In the genomic region with DNA sequence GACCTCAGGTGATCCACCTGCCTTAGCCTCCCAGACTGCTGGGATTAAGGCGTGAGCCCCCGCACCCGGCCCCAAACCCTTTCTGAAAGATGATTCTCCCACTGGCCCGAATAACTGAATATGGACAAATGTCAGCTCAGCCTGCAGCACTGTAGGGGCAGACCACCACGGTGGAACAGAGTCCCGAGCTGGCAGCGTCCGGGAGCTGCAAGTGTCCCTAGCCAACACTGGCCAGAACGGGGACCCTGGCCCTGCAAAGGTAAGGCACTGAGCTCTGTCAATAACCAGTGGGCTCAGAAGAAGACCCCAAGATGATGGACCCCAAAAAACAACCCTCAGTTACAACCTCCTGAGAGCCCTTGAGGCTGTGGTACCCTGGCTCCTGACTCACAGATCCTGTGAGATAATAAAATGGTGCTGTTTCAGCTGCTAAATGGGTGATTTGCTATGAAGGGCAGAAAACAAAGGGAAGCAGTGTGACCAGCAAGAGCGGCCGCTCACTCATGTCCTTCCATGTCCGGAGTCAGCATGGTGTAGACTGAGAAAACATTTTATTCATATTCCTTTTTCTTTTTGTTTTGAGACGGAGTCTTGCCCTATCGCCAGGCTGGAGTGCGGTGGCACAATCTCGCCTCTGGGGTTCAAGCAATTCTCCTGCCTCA, we compare ENCODE assay signal across 10 cellular contexts. TPM values are rescaled to one million over a fixed set of nuclear protein-coding genes. Genes with fewer than 3 reads are reported as not detected.
DNase-seq lines count a peak whose midpoint lies in the region; ATAC-seq, FAIRE-seq and TF ChIP-seq lines count a peak whose summit lies in the region.
"Had no signal": no experiment of that assay in that cellular context is flagged by ENCODE, and none has a peak within 500 bp of the region (broad histone marks: within the 10 kb centered on the region; RNA-seq: fewer than 3 reads in every experiment).

No MANE protein-coding gene starts in this region.

- intact Hi-C loops in HepG2 (cut with micrococcal nuclease; ENCODE audit: unreplicated experiment): loop anchor here (2.0 kb wide), 1 partner anchor 70 kb away; no protein-coding TSS in a partner anchor
- intact Hi-C loops in right lobe of liver (cut with DNase I): no loop called here
- intact Hi-C loops in activated B cell treated with CpG ODN at 0.5 μM for 24 hours (cut with micrococcal nuclease): loop anchor here (5.0 kb wide), 1 partner anchor 175 kb away; the partner anchor contains the start of gene AP3D1
- intact Hi-C loops in upper lobe of right lung (cut with DNase I): no loop called here
- intact Hi-C loops in left colon (cut with DNase I, micrococcal nuclease): loop anchor here in 1 of 2 donors (10.0 kb wide), 1 partner anchor 82 kb away; the partner anchor contains the start of gene AMH

- ATAC-seq in HepG2 (no peak), right lobe of liver (no peak), activated B cell treated with CpG ODN at 0.5 μM for 24 hours (ENCODE audit: low read depth) (no peak), upper lobe of right lung (no peak), GM21786 (IDR thresholded peaks at IDR 0.05; ENCODE audit: unreplicated experiment) (no peak), left colon (no peak), HG03439 (IDR thresholded peaks at IDR 0.05; ENCODE audit: unreplicated experiment) (no peak)

- BruUV-seq in HepG2 (replicated peaks; lab: Mats Ljungman, UMichigan): no TSS peak

- H3K79me2 ChIP-seq in HepG2 (ENCODE audit: insufficient read depth, low read length): peaks cover 32% of the 10 kb centered on the region

- no peak for TF ChIP-seq RAD21 in HepG2 (CRISPR knock-in tag; IDR thresholded peaks at IDR 0.05)

- H3K4me2 ChIP-seq in HepG2 (ENCODE audit: low read depth, low read length): peak overlapping the region; percentile 95; the same call in 1 of the 2 replicates

- TF ChIP-seq POLR2A in HepG2 (IDR thresholded peaks at IDR 0.05; ENCODE audit: insufficient read depth in 1 of 2, low read depth in 2 of 2, low read length in 2 of 2) (no peak), right lobe of liver (IDR thresholded peaks at IDR 0.05) (no peak)

- 95% methylated on average over 11 of the region's 16 CpGs for WGBS in HepG2 (ENCODE audit: low lambda C conversion rate)
- WGBS in right lobe of liver (ENCODE audit: insufficient coverage, low coverage, low lambda C conversion rate, missing lambda C conversion rate): 88% methylated on average over 13 of the region's 16 CpGs

- H3K4me1 ChIP-seq in HepG2 (ENCODE audit: insufficient read depth, low read length): peaks cover 38% of the 10 kb centered on the region
- H3K4me1 ChIP-seq in right lobe of liver: peaks cover 0 to 31% (median 9%) of the 10 kb centered on the region in 4 donors
- H3K4me1 ChIP-seq in iPS-20b (ENCODE audit: insufficient read depth, low read length): peaks cover 21% of the 10 kb centered on the region
- peaks cover 26% of the 10 kb centered on the region for H3K4me1 ChIP-seq in upper lobe of right lung

- H3K27ac Mint-ChIP-seq in activated B cell treated with CpG ODN at 0.5 μM for 24 hours: peak overlapping the region; percentile 99

- no peaks in the 10 kb centered on the region; a peak in 1 of 5 replicates for H3K27me3 ChIP-seq in HepG2 (ENCODE audit: control insufficient read depth in 1 of 2, insufficient read depth in 2 of 2, low read length in 2 of 2)
- no peaks in the 10 kb centered on the region for H3K27me3 ChIP-seq in right lobe of liver
- no peaks in the 10 kb centered on the region for H3K27me3 ChIP-seq in iPS-20b (ENCODE audit: insufficient read depth, low read length)
- H3K27me3 ChIP-seq in upper lobe of right lung: no peaks in the 10 kb centered on the region

- H3K36me3 ChIP-seq in HepG2 (replicated peaks in 1 of 2; ENCODE audit: control insufficient read depth in 1 of 2, insufficient read depth in 2 of 2, low read length in 2 of 2) (peaks cover 7 to 36% of the 10 kb centered on the region in 2 experiments; a peak in 4 of 5 replicates), right lobe of liver (no peaks in the 10 kb centered on the region), iPS-20b (ENCODE audit: insufficient read depth, low read depth, low read length) (peaks cover 24% of the 10 kb centered on the region; the same call in 1 of the 2 replicates), upper lobe of right lung (peaks cover 29% of the 10 kb centered on the region)

- H3K27ac ChIP-seq in HepG2 (ENCODE audit: extremely low read length, insufficient read depth, low read length) (no peak overlapping the region), right lobe of liver (no peak overlapping the region), iPS-20b (ENCODE audit: low read length) (no peak overlapping the region), upper lobe of right lung (no peak overlapping the region)

- CTCF ChIA-PET in HepG2 (lab: Yijun Ruan, JAX; ENCODE audit: low intra/inter-chr PET ratio, low total read pairs) (no interaction called here), activated B cell treated with CpG ODN at 0.5 μM for 24 hours (lab: Charles Lee) (interaction anchor here (1.4 kb wide), 1 partner anchor 11 kb away, joined by 6 read pairs; no protein-coding TSS in a partner anchor)

- POLR2A ChIA-PET in HepG2 (lab: Yijun Ruan, JAX) (interaction anchor here (1.9 kb wide), 1 partner anchor 66 kb away, joined by 4 read pairs; no protein-coding TSS in a partner anchor), activated B cell treated with CpG ODN at 0.5 μM for 24 hours (lab: Charles Lee) (interaction anchor here (0.6 to 4.5 kb wide), 16 partner anchors 11 to 478 kb away, joined by 3 to 23 read pairs (median 4); partner anchors contain the start of genes DOT1L, GADD45B, MKNK2 and PEAK3)

- no peak overlapping the region for H2AFZ ChIP-seq in HepG2 (ENCODE audit: low read length)

- peak overlapping the region; percentile 100 for H3K4me3 Mint-ChIP-seq in activated B cell treated with CpG ODN at 0.5 μM for 24 hours

- DNase-seq in HepG2 (ENCODE audit: low spot score) (no peak), right lobe of liver (no peak), activated B cell treated with CpG ODN at 0.5 μM for 24 hours (no peak), upper lobe of right lung (no peak), left colon (no peak)
- DNase-seq: stimulated activated CD4-positive, alpha-beta T cell treated with anti-CD3 and anti-CD28 coated beads, Interleukin-15, amount 100 ng/mL, for 24 hours had no signal

- no peaks in the 10 kb centered on the region for H3K9me3 Mint-ChIP-seq in activated B cell treated with CpG ODN at 0.5 μM for 24 hours

- in situ Hi-C loops in HepG2 (cut with HindIII; ENCODE audit: extremely low pct_ligation_motif_present, low pct_unique_long_range_greater_than_20kb): no loop called here

- peaks cover 70% of the 10 kb centered on the region for H3K4me1 Mint-ChIP-seq in activated B cell treated with CpG ODN at 0.5 μM for 24 hours

- no peak for TF ChIP-seq EP300 in HepG2 (IDR thresholded peaks at IDR 0.05; ENCODE audit: low read depth in 2 of 2, low read length in 2 of 2)
- TF ChIP-seq EP300 in HepG2 (CRISPR knock-in tag; IDR thresholded peaks at IDR 0.05; ENCODE audit: borderline replicate concordance): no peak

- H3K36me3 Mint-ChIP-seq in activated B cell treated with CpG ODN at 0.5 μM for 24 hours (ENCODE audit: low read depth): peaks cover 51% of the 10 kb centered on the region

- FAIRE-seq in HepG2 (lab: Jason Lieb, UNC): no peak

- H4K20me1 ChIP-seq in HepG2 (ENCODE audit: insufficient read depth, low read length): 0 out of 2 replicates have a peak, but pooled peaks cover 2% of the 10 kb centered on the region

- peak overlapping the region in 1 of 3 experiments; percentile 89; a peak in 3 of 6 replicates for H3K4me3 ChIP-seq in HepG2 (replicated peaks in 1 of 3; ENCODE audit: insufficient read depth in 1 of 3, low read depth in 2 of 3, low read length in 3 of 3)
- no peak overlapping the region for H3K4me3 ChIP-seq in right lobe of liver
- 0 out of 2 replicates have a peak overlapping the region, but pooled peaks have one; percentile 24 for H3K4me3 ChIP-seq in iPS-20b (ENCODE audit: low read length)
- H3K4me3 ChIP-seq in upper lobe of right lung: peak overlapping the region; percentile 73

- TF ChIP-seq CTCF in HepG2 (CRISPR knock-in tag; IDR thresholded peaks at IDR 0.05): no peak
- no peak for TF ChIP-seq CTCF in right lobe of liver (IDR thresholded peaks at IDR 0.05)
- no peak for TF ChIP-seq CTCF in activated B cell treated with CpG ODN at 0.5 μM for 24 hours (IDR thresholded peaks at IDR 0.05)
- no peak for TF ChIP-seq CTCF in upper lobe of right lung (IDR thresholded peaks at IDR 0.05)

- H3K9me3 ChIP-seq in HepG2 (ENCODE audit: low read length): no peaks in the 10 kb centered on the region
- H3K9me3 ChIP-seq in right lobe of liver: no peaks in the 10 kb centered on the region
- no peaks in the 10 kb centered on the region for H3K9me3 ChIP-seq in iPS-20b (ENCODE audit: insufficient read depth, low read depth, low read length)
- H3K9me3 ChIP-seq in upper lobe of right lung: no peaks in the 10 kb centered on the region

- H3K9ac ChIP-seq in HepG2 (ENCODE audit: insufficient read depth, low read depth, low read length): peak overlapping the region; percentile 97
- no peak overlapping the region for H3K9ac ChIP-seq in iPS-20b (ENCODE audit: low read depth, low read length)

- no peaks in the 10 kb centered on the region for H3K27me3 Mint-ChIP-seq in activated B cell treated with CpG ODN at 0.5 μM for 24 hours

RNA-seq across cellular contexts. Expression of gene LSM7, which starts 1.6 kb away (rescaled TPM):
- total RNA-seq in HepG2 (2016; rRNA removed; fragmentation: Illumina TruSeq; extraction: Trizol): 140 and 152 TPM in 2 replicates
- 44.1 and 45.1 TPM in 2 replicates for total RNA-seq in HepG2 (2016; cell fraction: cytosol; rRNA removed; fragmentation: Illumina TruSeq; extraction: Trizol; ENCODE audit: low read depth)
- 149 and 168 TPM in 2 replicates for total RNA-seq in HepG2 (2016; cell fraction: insoluble cytoplasmic fraction; rRNA removed; fragmentation: Illumina TruSeq; extraction: Trizol)
- total RNA-seq in HepG2 (2016; cell fraction: membrane; rRNA removed; fragmentation: Illumina TruSeq; extraction: Trizol): 74.4 and 75.3 TPM in 2 replicates
- total RNA-seq in HepG2 (2016; cell fraction: nucleus; rRNA removed; fragmentation: Illumina TruSeq; extraction: Trizol): 48.6 and 65.2 TPM in 2 replicates
- 197 and 205 TPM in 2 replicates for polyA plus RNA-seq in HepG2 (2011; rRNA removed)
- 474 and 745 TPM in 2 replicates for polyA plus RNA-seq in HepG2 (2011; cell fraction: cytosol; rRNA removed)
- 183 and 205 TPM in 2 replicates for polyA plus RNA-seq in HepG2 (2011; cell fraction: nucleus; rRNA removed)
- polyA plus RNA-seq in HepG2 (2012): 107 and 132 TPM in 2 replicates
- 60.8 and 62.0 TPM in 2 replicates for polyA plus RNA-seq in HepG2 (2016; cell fraction: cytosol; fragmentation: Illumina TruSeq; extraction: Trizol; ENCODE audit: low read depth)
- polyA plus RNA-seq in HepG2 (2016; cell fraction: insoluble cytoplasmic fraction; fragmentation: Illumina TruSeq; extraction: Trizol; ENCODE audit: low read depth): 210 and 243 TPM in 2 replicates
- 91.7 and 96.1 TPM in 2 replicates for polyA plus RNA-seq in HepG2 (2016; cell fraction: membrane; fragmentation: Illumina TruSeq; extraction: Trizol; ENCODE audit: low read depth)
- polyA plus RNA-seq in HepG2 (2016; cell fraction: nucleus; fragmentation: Illumina TruSeq; extraction: Trizol; ENCODE audit: insufficient read depth, low read depth): 132 and 138 TPM in 2 replicates
- 42.2 and 52.7 TPM in 2 replicates for polyA minus RNA-seq in HepG2 (2011; rRNA and poly(A)+ RNA removed; ENCODE audit: low replicate concordance)
- polyA minus RNA-seq in HepG2 (2011; cell fraction: cytosol; rRNA and poly(A)+ RNA removed): 19.9 and 26.7 TPM in 2 replicates
- 24.1 and 27.4 TPM in 2 replicates for polyA minus RNA-seq in HepG2 (2011; cell fraction: nucleus; rRNA and poly(A)+ RNA removed)
- 10 to 100 TPM; 22.4 to 64.2 (median 28.2) TPM for total RNA-seq in right lobe of liver
- 149 and 152 TPM in 2 replicates for total RNA-seq in activated B cell treated with CpG ODN at 0.5 μM for 24 hours
- total RNA-seq in upper lobe of right lung: 55.9 TPM
- 100 to 1,000 TPM in 1 of 2 donors, 10 to 100 TPM in 1; 67.1 to 101 TPM for total RNA-seq in left colon

RNA-seq across cellular contexts. Expression of gene SPPL2B, which starts 1.7 kb away (rescaled TPM):
- 3.4 and 15.2 TPM in 2 replicates for total RNA-seq in HepG2 (2016; rRNA removed; fragmentation: Illumina TruSeq; extraction: Trizol)
- total RNA-seq in HepG2 (2016; cell fraction: cytosol; rRNA removed; fragmentation: Illumina TruSeq; extraction: Trizol; ENCODE audit: low read depth): 6.9 and 7.1 TPM in 2 replicates
- total RNA-seq in HepG2 (2016; cell fraction: insoluble cytoplasmic fraction; rRNA removed; fragmentation: Illumina TruSeq; extraction: Trizol): 2.9 and 18.4 TPM in 2 replicates
- total RNA-seq in HepG2 (2016; cell fraction: membrane; rRNA removed; fragmentation: Illumina TruSeq; extraction: Trizol): 7.4 and 8.6 TPM in 2 replicates
- 23.4 and 26.4 TPM in 2 replicates for total RNA-seq in HepG2 (2016; cell fraction: nucleus; rRNA removed; fragmentation: Illumina TruSeq; extraction: Trizol)
- 14.9 and 20.5 TPM in 2 replicates for polyA plus RNA-seq in HepG2 (2011; rRNA removed)
- 6.0 and 9.1 TPM in 2 replicates for polyA plus RNA-seq in HepG2 (2011; cell fraction: cytosol; rRNA removed)
- 268 and 341 TPM in 2 replicates for polyA plus RNA-seq in HepG2 (2011; cell fraction: nucleus; rRNA removed)
- 23.1 and 25.3 TPM in 2 replicates for polyA plus RNA-seq in HepG2 (2012)
- polyA plus RNA-seq in HepG2 (2016; cell fraction: cytosol; fragmentation: Illumina TruSeq; extraction: Trizol; ENCODE audit: low read depth): 1.2 and 1.3 TPM in 2 replicates
- 3.0 and 4.0 TPM in 2 replicates for polyA plus RNA-seq in HepG2 (2016; cell fraction: insoluble cytoplasmic fraction; fragmentation: Illumina TruSeq; extraction: Trizol; ENCODE audit: low read depth)
- 2.8 and 3.3 TPM in 2 replicates for polyA plus RNA-seq in HepG2 (2016; cell fraction: membrane; fragmentation: Illumina TruSeq; extraction: Trizol; ENCODE audit: low read depth)
- 101 and 111 TPM in 2 replicates for polyA plus RNA-seq in HepG2 (2016; cell fraction: nucleus; fragmentation: Illumina TruSeq; extraction: Trizol; ENCODE audit: insufficient read depth, low read depth)
- 14.4 and 27.8 TPM in 2 replicates for polyA minus RNA-seq in HepG2 (2011; rRNA and poly(A)+ RNA removed; ENCODE audit: low replicate concordance)
- 5.8 and 11.0 TPM in 2 replicates for polyA minus RNA-seq in HepG2 (2011; cell fraction: cytosol; rRNA and poly(A)+ RNA removed)
- polyA minus RNA-seq in HepG2 (2011; cell fraction: nucleus; rRNA and poly(A)+ RNA removed): 17.9 and 24.7 TPM in 2 replicates
- total RNA-seq in right lobe of liver: 10 to 100 TPM; 11.8 to 39.8 (median 26.5) TPM
- total RNA-seq in activated B cell treated with CpG ODN at 0.5 μM for 24 hours: 112 and 142 TPM in 2 replicates
- 50.9 TPM for total RNA-seq in upper lobe of right lung
- total RNA-seq in left colon: 100 to 1,000 TPM; 142 to 173 TPM

RNA-seq across cellular contexts. Expression of gene LINGO3, which starts 18.9 kb away (rescaled TPM):
- total RNA-seq in HepG2 (2016; rRNA removed; fragmentation: Illumina TruSeq; extraction: Trizol) (not detected in 2 replicates), right lobe of liver (not detected), activated B cell treated with CpG ODN at 0.5 μM for 24 hours (0.88 and 1.4 TPM in 2 replicates), upper lobe of right lung (not detected), left colon (not detected)
- total RNA-seq in HepG2 (2016; cell fraction: cytosol; rRNA removed; fragmentation: Illumina TruSeq; extraction: Trizol; ENCODE audit: low read depth): not detected in 2 replicates
- not detected in 2 replicates for total RNA-seq in HepG2 (2016; cell fraction: insoluble cytoplasmic fraction; rRNA removed; fragmentation: Illumina TruSeq; extraction: Trizol)
- total RNA-seq in HepG2 (2016; cell fraction: membrane; rRNA removed; fragmentation: Illumina TruSeq; extraction: Trizol): not detected in 2 replicates
- total RNA-seq in HepG2 (2016; cell fraction: nucleus; rRNA removed; fragmentation: Illumina TruSeq; extraction: Trizol): not detected in 2 replicates
- not detected in 2 replicates for polyA plus RNA-seq in HepG2 (2011; rRNA removed)
- polyA plus RNA-seq in HepG2 (2011; cell fraction: cytosol; rRNA removed): not detected in 2 replicates
- polyA plus RNA-seq in HepG2 (2011; cell fraction: nucleus; rRNA removed): not detected in 2 replicates
- polyA plus RNA-seq in HepG2 (2012): not detected in 2 replicates
- not detected in 2 replicates for polyA plus RNA-seq in HepG2 (2016; cell fraction: cytosol; fragmentation: Illumina TruSeq; extraction: Trizol; ENCODE audit: low read depth)
- polyA plus RNA-seq in HepG2 (2016; cell fraction: insoluble cytoplasmic fraction; fragmentation: Illumina TruSeq; extraction: Trizol; ENCODE audit: low read depth): not detected in 2 replicates
- polyA plus RNA-seq in HepG2 (2016; cell fraction: membrane; fragmentation: Illumina TruSeq; extraction: Trizol; ENCODE audit: low read depth): not detected in 2 replicates
- not detected in 2 replicates for polyA plus RNA-seq in HepG2 (2016; cell fraction: nucleus; fragmentation: Illumina TruSeq; extraction: Trizol; ENCODE audit: insufficient read depth, low read depth)
- polyA minus RNA-seq in HepG2 (2011; rRNA and poly(A)+ RNA removed; ENCODE audit: low replicate concordance): not detected in 2 replicates
- polyA minus RNA-seq in HepG2 (2011; cell fraction: cytosol; rRNA and poly(A)+ RNA removed): not detected in 2 replicates
- not detected in 2 replicates for polyA minus RNA-seq in HepG2 (2011; cell fraction: nucleus; rRNA and poly(A)+ RNA removed)
- total RNA-seq: urinary bladder had no signal

RNA-seq across cellular contexts. Expression of gene TMPRSS9, which starts 33.2 kb away (rescaled TPM):
- total RNA-seq in HepG2 (2016; rRNA removed; fragmentation: Illumina TruSeq; extraction: Trizol) (1.4 and 2.5 TPM in 2 replicates), right lobe of liver (1 to 10 TPM in 3 of 6 experiments, under 1 TPM in 3; 0.12 to 6.7 (median 2.9) TPM), activated B cell treated with CpG ODN at 0.5 μM for 24 hours (not detected in 2 replicates), upper lobe of right lung (not detected), left colon (under 1 TPM; 0.25 to 0.34 TPM)
- total RNA-seq in HepG2 (2016; cell fraction: cytosol; rRNA removed; fragmentation: Illumina TruSeq; extraction: Trizol; ENCODE audit: low read depth): 0.62 and 1.7 TPM in 2 replicates
- total RNA-seq in HepG2 (2016; cell fraction: insoluble cytoplasmic fraction; rRNA removed; fragmentation: Illumina TruSeq; extraction: Trizol): 1.4 and 2.0 TPM in 2 replicates
- 0.99 and 1.0 TPM in 2 replicates for total RNA-seq in HepG2 (2016; cell fraction: membrane; rRNA removed; fragmentation: Illumina TruSeq; extraction: Trizol)
- 0.81 and 3.7 TPM in 2 replicates for total RNA-seq in HepG2 (2016; cell fraction: nucleus; rRNA removed; fragmentation: Illumina TruSeq; extraction: Trizol)
- 5.2 and 11.1 TPM in 2 replicates for polyA plus RNA-seq in HepG2 (2011; rRNA removed)
- 2.1 and 2.3 TPM in 2 replicates for polyA plus RNA-seq in HepG2 (2011; cell fraction: cytosol; rRNA removed)
- polyA plus RNA-seq in HepG2 (2011; cell fraction: nucleus; rRNA removed): 54.9 and 71.6 TPM in 2 replicates
- polyA plus RNA-seq in HepG2 (2012): 5.1 and 14.1 TPM in 2 replicates
- polyA plus RNA-seq in HepG2 (2016; cell fraction: cytosol; fragmentation: Illumina TruSeq; extraction: Trizol; ENCODE audit: low read depth): 0.45 and 0.55 TPM in 2 replicates
- 1.1 and 1.2 TPM in 2 replicates for polyA plus RNA-seq in HepG2 (2016; cell fraction: insoluble cytoplasmic fraction; fragmentation: Illumina TruSeq; extraction: Trizol; ENCODE audit: low read depth)
- polyA plus RNA-seq in HepG2 (2016; cell fraction: membrane; fragmentation: Illumina TruSeq; extraction: Trizol; ENCODE audit: low read depth): 0.57 and 0.72 TPM in 2 replicates
- polyA plus RNA-seq in HepG2 (2016; cell fraction: nucleus; fragmentation: Illumina TruSeq; extraction: Trizol; ENCODE audit: insufficient read depth, low read depth): 3.4 and 5.2 TPM in 2 replicates
- polyA minus RNA-seq in HepG2 (2011; rRNA and poly(A)+ RNA removed; ENCODE audit: low replicate concordance): 4.8 TPM in 1 of 2 replicates, not detected in the other
- 1.7 and 2.6 TPM in 2 replicates for polyA minus RNA-seq in HepG2 (2011; cell fraction: cytosol; rRNA and poly(A)+ RNA removed)
- 10.8 and 12.4 TPM in 2 replicates for polyA minus RNA-seq in HepG2 (2011; cell fraction: nucleus; rRNA and poly(A)+ RNA removed)

RNA-seq across cellular contexts. Expression of gene PEAK3, which starts 44.9 kb away (rescaled TPM):
- total RNA-seq in HepG2 (2016; rRNA removed; fragmentation: Illumina TruSeq; extraction: Trizol) (not detected in 2 replicates), right lobe of liver (under 1 TPM; 0.07 to 0.49 (median 0.36) TPM), activated B cell treated with CpG ODN at 0.5 μM for 24 hours (0.09 TPM in 1 of 2 replicates, not detected in the other), upper lobe of right lung (4.5 TPM), left colon (under 1 TPM; 0.15 to 0.78 TPM)
- total RNA-seq in HepG2 (2016; cell fraction: cytosol; rRNA removed; fragmentation: Illumina TruSeq; extraction: Trizol; ENCODE audit: low read depth): not detected in 2 replicates
- not detected in 2 replicates for total RNA-seq in HepG2 (2016; cell fraction: insoluble cytoplasmic fraction; rRNA removed; fragmentation: Illumina TruSeq; extraction: Trizol)
- total RNA-seq in HepG2 (2016; cell fraction: membrane; rRNA removed; fragmentation: Illumina TruSeq; extraction: Trizol): not detected in 2 replicates
- total RNA-seq in HepG2 (2016; cell fraction: nucleus; rRNA removed; fragmentation: Illumina TruSeq; extraction: Trizol): not detected in 2 replicates
- polyA plus RNA-seq in HepG2 (2011; rRNA removed): not detected in 2 replicates
- polyA plus RNA-seq in HepG2 (2011; cell fraction: cytosol; rRNA removed): not detected in 2 replicates
- polyA plus RNA-seq in HepG2 (2011; cell fraction: nucleus; rRNA removed): not detected in 2 replicates
- not detected in 2 replicates for polyA plus RNA-seq in HepG2 (2012)
- polyA plus RNA-seq in HepG2 (2016; cell fraction: cytosol; fragmentation: Illumina TruSeq; extraction: Trizol; ENCODE audit: low read depth): not detected in 2 replicates
- polyA plus RNA-seq in HepG2 (2016; cell fraction: insoluble cytoplasmic fraction; fragmentation: Illumina TruSeq; extraction: Trizol; ENCODE audit: low read depth): not detected in 2 replicates
- not detected in 2 replicates for polyA plus RNA-seq in HepG2 (2016; cell fraction: membrane; fragmentation: Illumina TruSeq; extraction: Trizol; ENCODE audit: low read depth)
- not detected in 2 replicates for polyA plus RNA-seq in HepG2 (2016; cell fraction: nucleus; fragmentation: Illumina TruSeq; extraction: Trizol; ENCODE audit: insufficient read depth, low read depth)
- polyA minus RNA-seq in HepG2 (2011; rRNA and poly(A)+ RNA removed; ENCODE audit: low replicate concordance): not detected in 2 replicates
- polyA minus RNA-seq in HepG2 (2011; cell fraction: cytosol; rRNA and poly(A)+ RNA removed): not detected in 2 replicates
- not detected in 2 replicates for polyA minus RNA-seq in HepG2 (2011; cell fraction: nucleus; rRNA and poly(A)+ RNA removed)
- total RNA-seq: urinary bladder had no signal

Comparison
In these comparisons a context has a peak if more than half of its experiments do, and no peak if none do; other contexts are left out.
1. intact Hi-C loops: an anchor here in HepG2 (2.0 kb wide) and activated B cell treated with CpG ODN at 0.5 μM for 24 hours (5.0 kb wide); none called in right lobe of liver and upper lobe of right lung.
2. H3K4me3 ChIP-seq: peak in iPS-20b (single experiment) and upper lobe of right lung (single experiment); none in right lobe of liver (0 of 3).